In genomic region chr18:11976463-11976862, GRCh38 we compare ENCODE assay signal across 16 cellular contexts. TPM values are rescaled to one million over a fixed set of nuclear protein-coding genes. Genes with fewer than 3 reads are reported as not detected.
DNase-seq lines count a peak whose midpoint lies in the region; ATAC-seq, FAIRE-seq and TF ChIP-seq lines count a peak whose summit lies in the region.
"Had no signal": no experiment of that assay in that cellular context is flagged by ENCODE, and none has a peak within 500 bp of the region (broad histone marks: within the 10 kb centered on the region; RNA-seq: fewer than 3 reads in every experiment).

No MANE protein-coding gene starts in this region.

- TF ChIP-seq CTCF in HCT116 (IDR thresholded peaks at IDR 0.05 in 2 of 3, conservative IDR thresholded peaks at IDR 0.05 in 1 of 3; ENCODE audit: borderline replicate concordance in 1 of 3, insufficient read depth in 1 of 3, low read depth in 2 of 3, low read length in 2 of 3), result no peak
- no peak for TF ChIP-seq CTCF in VCaP (conservative IDR thresholded peaks at IDR 0.05)
- no peak for TF ChIP-seq CTCF in kidney (IDR thresholded peaks at IDR 0.05; ENCODE audit: borderline replicate concordance, extremely low read depth, insufficient read depth)

- H3K27ac ChIP-seq in HCT116 (ENCODE audit: low read depth, low read length), result no peak overlapping the region
- peak overlapping the region; percentile 73 for H3K27ac ChIP-seq in VCaP
- H3K27ac ChIP-seq in kidney (ENCODE audit: low read depth in 2 of 2, low read length in 2 of 2), result no peak overlapping the region

- no TSS peak for BruUV-seq in HCT116 (replicated peaks; lab: Mats Ljungman, UMichigan)

- H2AFZ ChIP-seq in HCT116 (ENCODE audit: low read depth, low read length, poor library complexity, severe bottlenecking), result peak overlapping the region; percentile 65

- no peak overlapping the region for H3K9ac ChIP-seq in HCT116 (ENCODE audit: low read length)
- no peak overlapping the region for H3K9ac ChIP-seq in kidney (ENCODE audit: low read length in 2 of 2)

- CTCF ChIA-PET in HCT116 (lab: Charles Lee), result interaction anchor here (0.7 to 1.1 kb wide), 2 partner anchors 39 to 116 kb away, joined by 3 read pairs; no protein-coding TSS in a partner anchor

- H3K4me1 Mint-ChIP-seq in immature natural killer cell, result peaks cover 7 to 8% of the 10 kb centered on the region in 2 donors

- no peak overlapping the region for H3K27ac Mint-ChIP-seq in immature natural killer cell

- H3K27me3 Mint-ChIP-seq in immature natural killer cell (ENCODE audit: low read depth in 3 of 3), result peaks cover 0 to 3% (median 0%) of the 10 kb centered on the region in 3 donors

- DNase-seq in HCT116 (ENCODE audit: low read depth, low spot score), result no peak
- peak; percentile 29 for DNase-seq in kidney
- peak; percentile 30 for DNase-seq in sciatic nerve (ENCODE audit: low spot score)
- DNase-seq in immature natural killer cell, result no peak
- no peak for DNase-seq in LoVo (ENCODE audit: low spot score)
- DNase-seq in SW480 (ENCODE audit: low spot score), result no peak
- DNase-seq in activated CD4-positive, CD25-positive, alpha-beta regulatory T cell (lab: John Stamatoyannopoulos, UW), result no peak
- DNase-seq: C1 segment of cervical spinal cord, DMS153, NCI-H1105 treated with DMSO at 0.1 percent for 48 hours, NCI-H187, NCI-H446, NCI-H748 treated with DMSO at 0.1 percent for 48 hours, Peyer's patch, SHP77 had no signal

- no peak overlapping the region for H3K4me3 ChIP-seq in HCT116 (replicated peaks in 1 of 2; ENCODE audit: low read depth in 1 of 2, low read length in 2 of 2)
- H3K4me3 ChIP-seq in kidney (ENCODE audit: low read length in 2 of 2), result no peak overlapping the region
- H3K4me3 ChIP-seq: Peyer's patch had no signal

- no peaks in the 10 kb centered on the region for H3K9me3 ChIP-seq in HCT116 (ENCODE audit: control insufficient read depth in 1 of 2, insufficient read depth in 1 of 2, low read depth in 1 of 2, low read length in 2 of 2)
- no peaks in the 10 kb centered on the region for H3K9me3 ChIP-seq in kidney (ENCODE audit: control insufficient read depth in 1 of 2, low read length in 2 of 2)
- H3K9me3 ChIP-seq: Peyer's patch had no signal

- ATAC-seq in HCT116, result no peak
- no peak for ATAC-seq in sciatic nerve

- no peaks in the 10 kb centered on the region for H3K79me2 ChIP-seq in HCT116 (ENCODE audit: insufficient read depth, low read length)

- no peak for TF ChIP-seq RAD21 in HCT116 (IDR thresholded peaks at IDR 0.05; ENCODE audit: low read depth)

- H3K4me2 ChIP-seq in HCT116 (ENCODE audit: low read length), result no peak overlapping the region

- H4K20me1 ChIP-seq in HCT116 (ENCODE audit: insufficient read depth), result no peaks in the 10 kb centered on the region

- no peaks in the 10 kb centered on the region for H3K27me3 ChIP-seq in HCT116 (ENCODE audit: insufficient read depth, low read length)
- H3K27me3 ChIP-seq: Peyer's patch had no signal

- no peak overlapping the region for H3K4me3 Mint-ChIP-seq in immature natural killer cell

- no peaks in the 10 kb centered on the region for H3K36me3 ChIP-seq in HCT116 (ENCODE audit: control insufficient read depth in 1 of 2, insufficient read depth in 2 of 2, low read length in 2 of 2)
- no peaks in the 10 kb centered on the region for H3K36me3 ChIP-seq in kidney (ENCODE audit: control insufficient read depth in 1 of 2, insufficient read depth in 2 of 2, low read length in 2 of 2)
- H3K36me3 ChIP-seq: Peyer's patch had no signal

- no peaks in the 10 kb centered on the region for H3K9me2 ChIP-seq in HCT116 (ENCODE audit: insufficient read depth)

- intact Hi-C loops in HCT116 (cut with micrococcal nuclease), result no loop called here
- intact Hi-C loops in kidney (cut with DNase I), result no loop called here
- intact Hi-C loops in sciatic nerve (cut with DNase I), result no loop called here

- POLR2A ChIA-PET in HCT116 (lab: Charles Lee), result no interaction called here

- no peak for FAIRE-seq in kidney (lab: Jason Lieb, UNC)

- TF ChIP-seq POLR2A in HCT116 (IDR thresholded peaks at IDR 0.05; ENCODE audit: borderline replicate concordance, extremely low read depth, insufficient read depth, insufficient read length), result no peak

- no peaks in the 10 kb centered on the region for H3K9me3 Mint-ChIP-seq in immature natural killer cell

- no peaks in the 10 kb centered on the region for H3K36me3 Mint-ChIP-seq in immature natural killer cell

- H3K4me1 ChIP-seq in HCT116 (ENCODE audit: control insufficient read depth in 1 of 2, insufficient read depth in 2 of 2, low read length in 2 of 2) (peaks cover 8 to 29% of the 10 kb centered on the region in 2 experiments; a peak in 3 of 4 replicates), kidney (ENCODE audit: control insufficient read depth in 1 of 2, insufficient read depth in 1 of 2, low read depth in 1 of 2, low read length in 2 of 2) (peaks cover 5% of the 10 kb centered on the region in 2 donors)

- RAD21 ChIA-PET in HCT116 (lab: Charles Lee; ENCODE audit: low non-redundant PET in 1 of 2, low total read pairs in 2 of 2, uncharacterized antibody in 2 of 2, unreplicated experiment in 2 of 2), result no interaction called here

TF ChIP-seq in HCT116, 20 proteins besides CTCF, POLR2A, EP300 and RAD21:
- no peak for TF ChIP-seq ZFX (IDR thresholded peaks at IDR 0.05)
- no peak for TF ChIP-seq SIN3A (IDR thresholded peaks at IDR 0.05; ENCODE audit: low read depth)
- no peak for TF ChIP-seq POLR2AphosphoS5 (IDR thresholded peaks at IDR 0.05; ENCODE audit: low read depth, low read length)
- TF ChIP-seq CEBPB (IDR thresholded peaks at IDR 0.05; ENCODE audit: low read depth), result no peak
- TF ChIP-seq EZH2 (IDR thresholded peaks at IDR 0.05), result no peak
- TF ChIP-seq MAX (IDR thresholded peaks at IDR 0.05), result no peak
- TF ChIP-seq TCF7L2 (IDR thresholded peaks at IDR 0.05; ENCODE audit: borderline replicate concordance, extremely low read depth, insufficient read depth, insufficient read length), result no peak
- no peak for TF ChIP-seq REST (IDR thresholded peaks at IDR 0.05; ENCODE audit: low read depth)
- TF ChIP-seq SP1 (IDR thresholded peaks at IDR 0.05; ENCODE audit: low read depth), result no peak
- TF ChIP-seq EZH2phosphoT487 (IDR thresholded peaks at IDR 0.05; ENCODE audit: borderline replicate concordance), result no peak
- no peak for TF ChIP-seq EGR1 (IDR thresholded peaks at IDR 0.05; ENCODE audit: low read depth)
- TF ChIP-seq ZNF274 (IDR thresholded peaks at IDR 0.05; ENCODE audit: low read depth, low read length), result no peak
- no peak for TF ChIP-seq CBX3 (IDR thresholded peaks at IDR 0.05; ENCODE audit: low read depth)

RNA-seq across cellular contexts. Expression of gene IMPA2, which starts 4.8 kb away (rescaled TPM):
- total RNA-seq in HCT116 (2021; ENCODE audit: unreplicated experiment), result 32.5 TPM
- polyA plus RNA-seq in HCT116 (2012), result 22.4 and 24.8 TPM in 2 replicates
- total RNA-seq in kidney, result 157 TPM
- 348 TPM for polyA plus RNA-seq in kidney (ENCODE audit: insufficient read depth, low read depth, low replicate concordance)
- 15.8 TPM for total RNA-seq in sciatic nerve
- 10 to 100 TPM in 2 of 3 donors, 1 to 10 TPM in 1; 6.0 to 15.2 (median 13.8) TPM for polyA plus RNA-seq in immature natural killer cell

Comparison
In these comparisons a context has a peak if more than half of its experiments do, and no peak if none do; other contexts are left out.
1. DNase-seq: peak in kidney (single experiment) and sciatic nerve (single experiment); none in HCT116 (single experiment), immature natural killer cell (0 of 3), LoVo (single experiment), SW480 (single experiment) and activated CD4-positive, CD25-positive, alpha-beta regulatory T cell (0 of 4).